In the genomic region with DNA sequence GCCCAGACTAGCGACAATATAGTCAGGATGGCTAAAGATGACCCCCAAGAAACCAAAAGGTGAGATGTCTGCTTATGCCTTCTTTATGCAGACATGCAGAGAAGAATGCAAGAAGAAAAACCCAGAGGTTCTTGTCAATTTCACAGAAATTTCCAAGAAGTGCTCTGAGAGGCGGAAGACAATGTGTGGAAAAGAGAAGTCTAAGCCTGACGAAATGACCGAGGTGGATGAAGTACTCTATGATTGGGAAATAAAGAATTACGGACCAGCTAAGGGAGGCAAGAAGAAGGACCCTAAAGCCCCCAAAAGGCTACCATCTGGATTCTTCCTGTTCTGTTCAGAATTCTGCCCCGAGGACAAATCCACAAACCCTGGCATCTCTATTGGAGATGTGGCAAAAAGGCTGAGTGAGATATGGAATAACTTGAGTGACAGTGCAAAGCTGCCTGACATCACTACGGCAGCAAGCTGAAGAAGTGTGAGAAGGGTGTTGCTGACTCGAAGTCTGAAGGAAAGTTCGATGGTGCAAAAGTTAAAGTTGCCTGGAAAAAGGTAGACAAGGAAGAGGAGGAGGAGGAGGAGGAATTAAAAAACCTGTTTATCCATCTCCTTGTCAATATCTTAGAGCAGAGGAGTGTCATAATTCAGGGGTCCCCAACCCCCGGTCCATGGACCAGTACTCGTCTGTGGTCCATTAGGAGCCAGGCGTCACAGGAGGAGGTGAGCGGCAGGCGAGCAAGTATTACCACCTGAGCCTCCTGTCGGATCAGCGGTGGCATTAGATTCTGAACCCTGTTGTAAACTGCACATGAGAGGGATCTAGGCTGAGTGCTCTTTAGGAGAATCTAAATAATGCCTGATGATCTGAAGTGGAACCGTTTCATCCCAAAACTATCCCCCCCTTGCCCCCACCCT, we compare ENCODE assay signal across 15 cellular contexts. TPM values are rescaled to one million over a fixed set of nuclear protein-coding genes. Genes with fewer than 3 reads are reported as not detected.
DNase-seq lines count a peak whose midpoint lies in the region; ATAC-seq and TF ChIP-seq lines count a peak whose summit lies in the region.
"Had no signal": no experiment of that assay in that cellular context is flagged by ENCODE, and none has a peak within 500 bp of the region (broad histone marks: within the 10 kb centered on the region; RNA-seq: fewer than 3 reads in every experiment).

No MANE protein-coding gene starts in this region.

- DNase-seq in activated CD4-positive, alpha-beta T cell treated with anti-CD3 and anti-CD28 coated beads for 36 hours = no peak
- DNase-seq in activated CD4-positive, alpha-beta T cell treated with anti-CD3 and anti-CD28 coated beads, Interleukin-2, amount 50 U/mL, for 4 hours = no peak
- peak; percentile 47 for DNase-seq in activated CD8-positive, alpha-beta memory T cell treated with anti-CD3 and anti-CD28 coated beads, Interleukin-2, amount 50 U/mL, for 48 hours
- DNase-seq in natural killer cell (peak; percentile 9), NCI-H2171 (lab: John Stamatoyannopoulos, UW) (no peak), GDM1 (lab: John Stamatoyannopoulos, UW) (no peak), glutamatergic neuron (no peak)
- DNase-seq: activated CD4-positive, CD25-positive, alpha-beta regulatory T cell; activated gamma-delta T cell; Caco-2; foreskin fibroblast; NCI-H1092 treated with DMSO at 0.1 percent for 48 hours; NCI-H226 had no signal

- TF ChIP-seq CTCF in Loucy (conservative IDR thresholded peaks at IDR 0.05; ENCODE audit: low read length) (no peak), natural killer cell (IDR thresholded peaks at IDR 0.05) (no peak), glutamatergic neuron (IDR thresholded peaks at IDR 0.05; ENCODE audit: partially characterized antibody, unreplicated experiment) (no peak)

- H3K27ac Mint-ChIP-seq in activated CD4-positive, alpha-beta T cell treated with anti-CD3 and anti-CD28 coated beads for 36 hours = peak overlapping the region; percentile 52
- peak overlapping the region; percentile 80 to 94 for H3K27ac Mint-ChIP-seq in natural killer cell
- H3K27ac Mint-ChIP-seq in glutamatergic neuron (ENCODE audit: unreplicated experiment) = no peak overlapping the region

- H3F3A ChIP-seq in Loucy (ENCODE audit: low read depth) = peaks cover 20% of the 10 kb centered on the region

- peak overlapping the region; percentile 52 for H3K4me3 ChIP-seq in Loucy (ENCODE audit: low read length, poor library complexity, severe bottlenecking)

- no peak overlapping the region for H3K4me3 Mint-ChIP-seq in activated CD4-positive, alpha-beta T cell treated with anti-CD3 and anti-CD28 coated beads for 36 hours
- peak overlapping the region; percentile 82 for H3K4me3 Mint-ChIP-seq in natural killer cell
- H3K4me3 Mint-ChIP-seq in glutamatergic neuron (ENCODE audit: unreplicated experiment) = no peak overlapping the region

- intact Hi-C loops in activated CD4-positive, alpha-beta T cell treated with anti-CD3 and anti-CD28 coated beads for 36 hours (cut with DNase I, micrococcal nuclease) = loop anchor here in 1 of 2 experiments (5.0 to 10.0 kb wide), 3 partner anchors 524 to 991 kb away; a partner anchor contains a TSS
- intact Hi-C loops in natural killer cell (cut with micrococcal nuclease) = no loop called here

- POLR2A ChIA-PET in activated CD4-positive, alpha-beta T cell treated with anti-CD3 and anti-CD28 coated beads for 36 hours (lab: Charles Lee) = no interaction called here

- H3K79me2 ChIP-seq in Loucy (ENCODE audit: insufficient read depth, low read length) = no peaks in the 10 kb centered on the region

- peaks cover 41% of the 10 kb centered on the region for H3K4me1 Mint-ChIP-seq in activated CD4-positive, alpha-beta T cell treated with anti-CD3 and anti-CD28 coated beads for 36 hours
- H3K4me1 Mint-ChIP-seq in natural killer cell (peaks cover 78 to 83% of the 10 kb centered on the region in 2 donors), glutamatergic neuron (ENCODE audit: low read depth, unreplicated experiment) (peaks cover 8% of the 10 kb centered on the region)

- H3K27me3 Mint-ChIP-seq in activated CD4-positive, alpha-beta T cell treated with anti-CD3 and anti-CD28 coated beads for 36 hours = no peaks in the 10 kb centered on the region
- H3K27me3 Mint-ChIP-seq in natural killer cell (ENCODE audit: low read depth in 2 of 2) (no peaks in the 10 kb centered on the region), glutamatergic neuron (ENCODE audit: unreplicated experiment) (peaks cover 4% of the 10 kb centered on the region)

- no peak for ATAC-seq in activated CD4-positive, alpha-beta T cell treated with anti-CD3 and anti-CD28 coated beads for 36 hours
- no peak for ATAC-seq in natural killer cell

- no peaks in the 10 kb centered on the region for H3K36me3 ChIP-seq in Loucy (ENCODE audit: insufficient read depth, low read length)

- H3K9ac ChIP-seq in Loucy (ENCODE audit: low read depth, low read length, poor library complexity, severe bottlenecking) = peak overlapping the region; percentile 64

- no peaks in the 10 kb centered on the region for H3K9me3 Mint-ChIP-seq in activated CD4-positive, alpha-beta T cell treated with anti-CD3 and anti-CD28 coated beads for 36 hours (ENCODE audit: low read depth)
- peaks cover 0 to 6% of the 10 kb centered on the region in 2 donors for H3K9me3 Mint-ChIP-seq in natural killer cell
- H3K9me3 Mint-ChIP-seq in glutamatergic neuron (ENCODE audit: unreplicated experiment) = no peaks in the 10 kb centered on the region

- peaks cover 75% of the 10 kb centered on the region for H3K4me1 ChIP-seq in Loucy (ENCODE audit: insufficient read depth, low read length, poor library complexity, severe bottlenecking)

- peak overlapping the region; percentile 77 for H3K4me2 ChIP-seq in Loucy (ENCODE audit: low read depth, low read length, poor library complexity, severe bottlenecking)

- H3K9me3 ChIP-seq in Loucy (ENCODE audit: insufficient read depth, low read depth, low read length) = no peaks in the 10 kb centered on the region; the same call in 1 of the 2 replicates
- H3K9me3 ChIP-seq: Caco-2 had no signal

- H3K36me3 Mint-ChIP-seq in activated CD4-positive, alpha-beta T cell treated with anti-CD3 and anti-CD28 coated beads for 36 hours (ENCODE audit: low read depth) = no peaks in the 10 kb centered on the region
- H3K36me3 Mint-ChIP-seq in natural killer cell (peaks cover 15% of the 10 kb centered on the region), glutamatergic neuron (ENCODE audit: unreplicated experiment) (peaks cover 4% of the 10 kb centered on the region)

- CTCF ChIA-PET in activated CD4-positive, alpha-beta T cell treated with anti-CD3 and anti-CD28 coated beads for 36 hours (lab: Charles Lee) = interaction anchor here (0.8 to 5.8 kb wide), 3 partner anchors 17 to 45 kb away, joined by 3 to 52 read pairs (median 3); no protein-coding TSS in a partner anchor

- H4K20me1 ChIP-seq in Loucy (ENCODE audit: insufficient read depth, low read length, poor library complexity, severe bottlenecking) = no peaks in the 10 kb centered on the region

- H3K9me2 ChIP-seq in Loucy (replicated peaks; ENCODE audit: low read depth, low read length) = no peaks in the 10 kb centered on the region

- H2AFZ ChIP-seq in Loucy (ENCODE audit: low read length) = no peak overlapping the region

- no peaks in the 10 kb centered on the region for H3K27me3 ChIP-seq in Loucy (ENCODE audit: insufficient read depth, low read length, poor library complexity, severe bottlenecking)

RNA-seq across cellular contexts. Expression of a gene that starts 25.1 kb away (rescaled TPM):
- 1 to 10 TPM; 6.3 to 6.8 TPM for total RNA-seq in activated CD4-positive, alpha-beta T cell treated with anti-CD3 and anti-CD28 coated beads for 36 hours
- 100 to 1,000 TPM; 830 to 949 (median 858) TPM for total RNA-seq in natural killer cell
- 116 TPM for total RNA-seq in glutamatergic neuron (ENCODE audit: unreplicated experiment)
- total RNA-seq: OCI-LY7 had no signal

Comparison
In these comparisons a context has a peak if more than half of its experiments do, and no peak if none do; other contexts are left out.
1. DNase-seq: peak in activated CD8-positive, alpha-beta memory T cell treated with anti-CD3 and anti-CD28 coated beads, Interleukin-2, amount 50 U/mL, for 48 hours (single experiment) and natural killer cell (single experiment); none in activated CD4-positive, alpha-beta T cell treated with anti-CD3 and anti-CD28 coated beads for 36 hours (single experiment), activated CD4-positive, alpha-beta T cell treated with anti-CD3 and anti-CD28 coated beads, Interleukin-2, amount 50 U/mL, for 4 hours (0 of 2), NCI-H2171 (single experiment), GDM1 (single experiment) and glutamatergic neuron (single experiment).
2. RNA of a gene that starts 25.1 kb away (total RNA-seq): 830 to 949 TPM in natural killer cell and 116 TPM in glutamatergic neuron (single experiment); 6.3 to 6.8 TPM in activated CD4-positive, alpha-beta T cell treated with anti-CD3 and anti-CD28 coated beads for 36 hours; every median in the first group is over 10 times any median in the second.